In the genomic region with DNA sequence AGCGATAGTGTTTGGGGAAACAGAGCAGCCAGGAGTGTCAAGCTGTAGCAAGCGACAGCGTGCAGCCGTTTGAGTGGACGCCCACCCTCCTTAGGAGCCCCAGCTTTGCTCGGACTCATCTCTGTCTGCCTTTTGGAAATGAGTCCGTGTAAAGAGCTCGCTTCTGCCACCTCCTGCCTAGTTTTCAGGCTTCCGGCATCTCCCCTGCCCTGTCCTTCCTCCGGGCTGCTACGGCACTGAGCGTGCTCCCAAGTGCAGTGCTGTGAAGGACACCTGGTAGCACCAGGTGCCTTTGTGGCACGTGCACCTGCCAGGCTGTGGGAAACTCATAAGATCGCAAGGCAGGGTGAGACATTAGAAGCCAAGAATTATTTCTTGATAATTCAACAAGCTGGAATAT, we compare ENCODE assay signal across 11 cellular contexts.
A peak's percentile ranks its signal among the peaks of the same experiment; 100 is the strongest.
DNase-seq lines count a peak whose midpoint lies in the region; ATAC-seq and TF ChIP-seq lines count a peak whose summit lies in the region.
"Had no signal": no experiment of that assay in that cellular context is flagged by ENCODE, and none has a peak within 500 bp of the region (broad histone marks: within the 10 kb centered on the region; RNA-seq: fewer than 3 reads in every experiment).

No MANE protein-coding gene starts in this region.

- intact Hi-C loops in CD4-positive, alpha-beta T cell (cut with DNase I, micrococcal nuclease), result loop anchor here in 1 of 2 experiments (5.0 kb wide), 1 partner anchor 122 kb away; no protein-coding TSS in a partner anchor
- intact Hi-C loops in A673 (cut with micrococcal nuclease; ENCODE audit: unreplicated experiment), result no loop called here

- H3K9me3 Mint-ChIP-seq in CD4-positive, alpha-beta T cell, result no peaks in the 10 kb centered on the region
- no peaks in the 10 kb centered on the region for H3K9me3 Mint-ChIP-seq in brain

- H3K9me2 ChIP-seq in Loucy (replicated peaks; ENCODE audit: low read depth, low read length), result no peaks in the 10 kb centered on the region

- ATAC-seq in CD4-positive, alpha-beta T cell (ENCODE audit: poor library complexity), result no peak
- no peak for ATAC-seq in GM18870 (IDR thresholded peaks at IDR 0.05; ENCODE audit: unreplicated experiment)
- no peak for ATAC-seq in GM18498 (IDR thresholded peaks at IDR 0.05; ENCODE audit: unreplicated experiment)

- no peak overlapping the region for H2AFZ ChIP-seq in Loucy (ENCODE audit: low read length)

- H3K27ac ChIP-seq in CD4-positive, alpha-beta T cell (ENCODE audit: low read depth, low read length), result no peak overlapping the region
- no peak overlapping the region for H3K27ac ChIP-seq in A673 (ENCODE audit: low read depth, low read length, poor library complexity, severe bottlenecking)

- H3K36me3 Mint-ChIP-seq in CD4-positive, alpha-beta T cell (ENCODE audit: low read depth), result peaks cover 97% of the 10 kb centered on the region
- peaks cover 64% of the 10 kb centered on the region for H3K36me3 Mint-ChIP-seq in brain

- no peak for TF ChIP-seq CTCF in CD4-positive, alpha-beta T cell (IDR thresholded peaks at IDR 0.05)
- TF ChIP-seq CTCF in Loucy (conservative IDR thresholded peaks at IDR 0.05; ENCODE audit: low read length) (0 out of 2 replicates have a peak, but pooled peaks have one; percentile 24), brain (conservative IDR thresholded peaks at IDR 0.05) (peak; percentile 20 to 61), A673 (conservative IDR thresholded peaks at IDR 0.05; ENCODE audit: low read depth, low read length) (no peak)

- POLR2A ChIA-PET in CD4-positive, alpha-beta T cell (lab: Charles Lee), result no interaction called here
- POLR2A ChIA-PET in A673 (lab: Charles Lee; ENCODE audit: low non-redundant PET), result no interaction called here

- DNase-seq in CD4-positive, alpha-beta T cell, result no peak
- DNase-seq in kidney tubule cell (ENCODE audit: low spot score) (peak; percentile 19), HK-2 (ENCODE audit: unreplicated experiment) (no peak), A673 (ENCODE audit: low spot score) (no peak)
- DNase-seq: activated T-cell treated with anti-CD3 and anti-CD28 coated beads for 4 hours, small intestine, T1000 had no signal

- H3K9me3 ChIP-seq in CD4-positive, alpha-beta T cell (ENCODE audit: control insufficient read depth, low read length), result no peaks in the 10 kb centered on the region
- H3K9me3 ChIP-seq in Loucy (ENCODE audit: insufficient read depth, low read depth, low read length), result no peaks in the 10 kb centered on the region
- H3K9me3 ChIP-seq in A673 (ENCODE audit: low read depth, low read length, poor library complexity, severe bottlenecking), result no peaks in the 10 kb centered on the region

- H3K4me2 ChIP-seq in Loucy (ENCODE audit: low read depth, low read length, poor library complexity, severe bottlenecking), result no peak overlapping the region

- no peaks in the 10 kb centered on the region for H3K79me2 ChIP-seq in Loucy (ENCODE audit: insufficient read depth, low read length)

- H3K4me1 ChIP-seq in Loucy (ENCODE audit: insufficient read depth, low read length, poor library complexity, severe bottlenecking) (no peaks in the 10 kb centered on the region), A673 (ENCODE audit: insufficient read depth, low read length, poor library complexity, severe bottlenecking) (no peaks in the 10 kb centered on the region)

- no peaks in the 10 kb centered on the region for H3K27me3 ChIP-seq in CD4-positive, alpha-beta T cell (ENCODE audit: control insufficient read depth, insufficient read depth, low read length)
- H3K27me3 ChIP-seq in Loucy (ENCODE audit: insufficient read depth, low read length, poor library complexity, severe bottlenecking), result no peaks in the 10 kb centered on the region
- no peaks in the 10 kb centered on the region for H3K27me3 ChIP-seq in A673 (replicated peaks; ENCODE audit: insufficient read depth, low read depth, low read length, poor library complexity)

- no peaks in the 10 kb centered on the region for H3K27me3 Mint-ChIP-seq in CD4-positive, alpha-beta T cell
- H3K27me3 Mint-ChIP-seq in brain, result no peaks in the 10 kb centered on the region

- no TSS peak for BruUV-seq in A673 (replicated peaks; lab: Mats Ljungman, UMichigan)

- no peaks in the 10 kb centered on the region for H3F3A ChIP-seq in Loucy (ENCODE audit: low read depth)

- H4K20me1 ChIP-seq in Loucy (ENCODE audit: insufficient read depth, low read length, poor library complexity, severe bottlenecking), result no peaks in the 10 kb centered on the region

- H3K9ac ChIP-seq in Loucy (ENCODE audit: low read depth, low read length, poor library complexity, severe bottlenecking), result no peak overlapping the region

- no peaks in the 10 kb centered on the region; the same call in 1 of the 2 replicates for H3K36me3 ChIP-seq in Loucy (ENCODE audit: insufficient read depth, low read length)
- no peaks in the 10 kb centered on the region for H3K36me3 ChIP-seq in A673 (ENCODE audit: insufficient read depth, low read length, poor library complexity, severe bottlenecking)

- CTCF ChIA-PET in CD4-positive, alpha-beta T cell (lab: Charles Lee), result no interaction called here
- CTCF ChIA-PET in A673 (lab: Charles Lee), result interaction anchor here (0.7 kb wide), 1 partner anchor 20 kb away, joined by 3 read pairs; no protein-coding TSS in a partner anchor

- no peak overlapping the region for H3K4me3 ChIP-seq in Loucy (ENCODE audit: low read length, poor library complexity, severe bottlenecking)
- no peak overlapping the region for H3K4me3 ChIP-seq in A673 (ENCODE audit: low read depth, low read length, poor library complexity, severe bottlenecking)

- no peak overlapping the region for H3K4me3 Mint-ChIP-seq in CD4-positive, alpha-beta T cell
- no peak overlapping the region for H3K4me3 Mint-ChIP-seq in brain

- H3K4me1 Mint-ChIP-seq in CD4-positive, alpha-beta T cell (ENCODE audit: low read depth), result peaks cover 27% of the 10 kb centered on the region
- peaks cover 11% of the 10 kb centered on the region for H3K4me1 Mint-ChIP-seq in brain

- H3K27ac Mint-ChIP-seq in CD4-positive, alpha-beta T cell, result peak overlapping the region; percentile 51
- peak overlapping the region in 2 of 5 experiments; percentile 52 to 66 for H3K27ac Mint-ChIP-seq in brain

Comparison
In these comparisons a context has a peak if more than half of its experiments do, and no peak if none do; other contexts are left out.
1. CTCF ChIP-seq: peak in Loucy (single experiment) and brain (2 of 2); none in CD4-positive, alpha-beta T cell (single experiment) and A673 (single experiment).